8 cellular contexts compared by ENCODE assay signal in genomic region chr17:44197980-44198720, GRCh38. TPM values are rescaled to one million over a fixed set of nuclear protein-coding genes. Genes with fewer than 3 reads are reported as not detected.
A peak's percentile ranks its signal among the peaks of the same experiment; 100 is the strongest.
DNase-seq lines count a peak whose midpoint lies in the region; ATAC-seq and TF ChIP-seq lines count a peak whose summit lies in the region.

No MANE protein-coding gene starts in this region.

- no peaks in the 10 kb centered on the region for H3K9me3 ChIP-seq in Panc1 (ENCODE audit: control insufficient read depth, insufficient read depth, low read depth, low read length)

- no peak for ATAC-seq in Panc1
- ATAC-seq in stimulated activated naive CD8-positive, alpha-beta T cell treated with anti-CD3 and anti-CD28 coated beads, Interleukin-15, amount 100 ng/mL, for 72 hours = peak; percentile 32
- no peak for ATAC-seq in activated CD4-positive, CD25-positive, alpha-beta regulatory T cell treated with anti-CD3 and anti-CD28 coated beads, Interleukin-2, amount 50 U/mL, for 24 hours

- POLR2A ChIA-PET in Panc1 (lab: Charles Lee) = no interaction called here

- intact Hi-C loops in Panc1 (cut with micrococcal nuclease; ENCODE audit: unreplicated experiment) = no loop called here

- CTCF ChIA-PET in Panc1 (lab: Charles Lee) = interaction anchor here (0.6 kb wide), 1 partner anchor 20 kb away, joined by 5 read pairs; no protein-coding TSS in a partner anchor

- TF ChIP-seq CTCF in Panc1 (IDR thresholded peaks at IDR 0.05) = no peak

- peak overlapping the region; percentile 82 for H3K27ac ChIP-seq in Panc1 (ENCODE audit: low read length)

- H3K4me3 Mint-ChIP-seq in stimulated activated naive CD8-positive, alpha-beta T cell treated with anti-CD3 and anti-CD28 coated beads, Interleukin-15, amount 100 ng/mL, for 72 hours = peak overlapping the region; percentile 83 to 87

- no peaks in the 10 kb centered on the region for H3K27me3 ChIP-seq in Panc1 (ENCODE audit: control insufficient read depth, insufficient read depth, low read length)

- no peaks in the 10 kb centered on the region for H3K9me3 Mint-ChIP-seq in stimulated activated naive CD8-positive, alpha-beta T cell treated with anti-CD3 and anti-CD28 coated beads, Interleukin-15, amount 100 ng/mL, for 72 hours

- peak overlapping the region; percentile 70 to 75 for H3K4me3 ChIP-seq in Panc1 (ENCODE audit: low read depth in 2 of 2, low read length in 2 of 2)

- H3K27ac Mint-ChIP-seq in stimulated activated naive CD8-positive, alpha-beta T cell treated with anti-CD3 and anti-CD28 coated beads, Interleukin-15, amount 100 ng/mL, for 72 hours = peak overlapping the region; percentile 91

- BruUV-seq in Panc1 (replicated peaks; lab: Mats Ljungman, UMichigan) = no TSS peak

- peaks cover 14% of the 10 kb centered on the region for H3K4me1 ChIP-seq in Panc1 (ENCODE audit: control insufficient read depth, insufficient read depth, low read length)

- no peaks in the 10 kb centered on the region for H3K27me3 Mint-ChIP-seq in stimulated activated naive CD8-positive, alpha-beta T cell treated with anti-CD3 and anti-CD28 coated beads, Interleukin-15, amount 100 ng/mL, for 72 hours

- peak; percentile 31 to 79 (median 68) for DNase-seq in stimulated activated naive CD4-positive, alpha-beta T cell (lab: John Stamatoyannopoulos, UW)
- DNase-seq in stimulated activated naive CD4-positive, alpha-beta T cell treated with Interleukin-2 at 50 U/mL for 16 hours (lab: John Stamatoyannopoulos, UW) = no peak
- no peak for DNase-seq in Panc1 (ENCODE audit: low read depth, low spot score)
- DNase-seq in astrocyte of the hippocampus (ENCODE audit: low read depth, low spot score) = peak; percentile 54
- peak; percentile 46 for DNase-seq in iris pigment epithelial cell (ENCODE audit: low read depth)
- peak; percentile 38 to 56 for DNase-seq in stimulated activated naive CD8-positive, alpha-beta T cell treated with anti-CD3 and anti-CD28 coated beads, Interleukin-15, amount 100 ng/mL, for 72 hours
- DNase-seq in NCI-H1436 treated with DMSO at 0.1 percent for 48 hours (lab: John Stamatoyannopoulos, UW) = no peak

- in situ Hi-C loops in Panc1 (cut with HindIII; ENCODE audit: low pct_unique_long_range_greater_than_20kb, low sequenced_read_pairs) = no loop called here

- peaks cover 38% of the 10 kb centered on the region for H3K4me1 Mint-ChIP-seq in stimulated activated naive CD8-positive, alpha-beta T cell treated with anti-CD3 and anti-CD28 coated beads, Interleukin-15, amount 100 ng/mL, for 72 hours

- H3K36me3 ChIP-seq in Panc1 (ENCODE audit: control insufficient read depth, insufficient read depth, low read length) = no peaks in the 10 kb centered on the region; the same call in none of the 2 replicates

RNA-seq across cellular contexts. Expression of gene ATXN7L3, which starts 1.5 kb away (rescaled TPM):
- total RNA-seq in Panc1 (2021; ENCODE audit: unreplicated experiment) = 69.8 TPM
- polyA plus RNA-seq in Panc1 (2012; ENCODE audit: insufficient read length) = 57.4 TPM

RNA-seq across cellular contexts. Expression of gene TMUB2, which starts 11.4 kb away (rescaled TPM):
- 30.7 TPM for total RNA-seq in Panc1 (2021; ENCODE audit: unreplicated experiment)
- 31.4 TPM for polyA plus RNA-seq in Panc1 (2012; ENCODE audit: insufficient read length)

RNA-seq across cellular contexts. Expression of gene UBTF, which starts 21.3 kb away (rescaled TPM):
- 116 TPM for total RNA-seq in Panc1 (2021; ENCODE audit: unreplicated experiment)
- polyA plus RNA-seq in Panc1 (2012; ENCODE audit: insufficient read length) = 100.0 TPM

RNA-seq across cellular contexts. Expression of gene ASB16, which starts 27.6 kb away (rescaled TPM):
- not detected for total RNA-seq in Panc1 (2021; ENCODE audit: unreplicated experiment)
- 1.5 TPM for polyA plus RNA-seq in Panc1 (2012; ENCODE audit: insufficient read length)

RNA-seq across cellular contexts. Expression of gene HROB, which starts 56.4 kb away (rescaled TPM):
- total RNA-seq in Panc1 (2021; ENCODE audit: unreplicated experiment) = 7.8 TPM
- polyA plus RNA-seq in Panc1 (2012; ENCODE audit: insufficient read length) = 2.7 TPM

Comparison
In these comparisons a context has a peak if more than half of its experiments do, and no peak if none do; other contexts are left out.
1. DNase-seq: peak in stimulated activated naive CD4-positive, alpha-beta T cell (6 of 6), astrocyte of the hippocampus (single experiment), iris pigment epithelial cell (single experiment) and stimulated activated naive CD8-positive, alpha-beta T cell treated with anti-CD3 and anti-CD28 coated beads, Interleukin-15, amount 100 ng/mL, for 72 hours (2 of 2); none in stimulated activated naive CD4-positive, alpha-beta T cell treated with Interleukin-2 at 50 U/mL for 16 hours (single experiment), Panc1 (single experiment) and NCI-H1436 treated with DMSO at 0.1 percent for 48 hours (single experiment).